ENCODE assay signal across 1 cellular context in the genomic region with DNA sequence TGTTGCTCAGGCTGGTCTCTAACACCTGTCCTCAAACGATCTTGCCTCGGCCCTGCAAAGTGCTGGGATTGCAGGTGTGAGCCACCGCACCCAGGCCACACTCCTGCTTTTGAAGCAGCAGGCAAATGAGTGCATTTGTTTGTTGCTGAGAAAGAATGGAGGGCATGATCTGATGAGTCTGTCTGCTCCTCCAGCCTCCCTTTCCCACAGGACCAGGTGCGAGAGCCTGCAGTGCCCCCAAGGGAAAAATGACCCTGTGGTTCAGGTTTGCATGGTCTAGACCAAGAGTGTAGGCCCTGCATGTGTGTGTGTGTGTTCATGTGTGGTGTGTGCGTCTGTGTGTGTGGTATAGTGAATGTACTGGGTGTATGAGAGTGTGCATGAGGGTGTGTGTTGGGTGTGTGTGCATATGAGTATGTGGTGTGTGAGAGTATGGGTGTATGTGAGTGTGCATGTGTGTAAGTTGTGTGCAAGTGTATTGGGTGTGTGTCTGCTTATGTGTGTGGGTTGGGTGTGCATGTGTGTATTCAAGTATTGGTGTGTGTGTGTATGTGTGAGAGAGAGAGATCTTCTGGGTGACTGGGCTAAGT.
TF ChIP-seq lines count a peak whose summit lies in the region.

No MANE protein-coding gene starts in this region.

TF ChIP-seq in HepG2, 621 proteins besides CTCF, POLR2A, EP300 and RAD21 (continued from another document):
- TF ChIP-seq, protein P1, sequence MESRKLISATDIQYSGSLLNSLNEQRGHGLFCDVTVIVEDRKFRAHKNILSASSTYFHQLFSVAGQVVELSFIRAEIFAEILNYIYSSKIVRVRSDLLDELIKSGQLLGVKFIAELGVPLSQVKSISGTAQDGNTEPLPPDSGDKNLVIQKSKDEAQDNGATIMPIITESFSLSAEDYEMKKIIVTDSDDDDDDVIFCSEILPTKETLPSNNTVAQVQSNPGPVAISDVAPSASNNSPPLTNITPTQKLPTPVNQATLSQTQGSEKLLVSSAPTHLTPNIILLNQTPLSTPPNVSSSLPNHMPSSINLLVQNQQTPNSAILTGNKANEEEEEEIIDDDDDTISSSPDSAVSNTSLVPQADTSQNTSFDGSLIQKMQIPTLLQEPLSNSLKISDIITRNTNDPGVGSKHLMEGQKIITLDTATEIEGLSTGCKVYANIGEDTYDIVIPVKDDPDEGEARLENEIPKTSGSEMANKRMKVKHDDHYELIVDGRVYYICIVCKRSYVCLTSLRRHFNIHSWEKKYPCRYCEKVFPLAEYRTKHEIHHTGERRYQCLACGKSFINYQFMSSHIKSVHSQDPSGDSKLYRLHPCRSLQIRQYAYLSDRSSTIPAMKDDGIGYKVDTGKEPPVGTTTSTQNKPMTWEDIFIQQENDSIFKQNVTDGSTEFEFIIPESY (CRISPR knock-in tag; IDR thresholded peaks at IDR 0.05), result no peak
- TF ChIP-seq NONO (IDR thresholded peaks at IDR 0.05) (0 out of 2 replicates have a peak, but pooled peaks have one; percentile 75), NONO (CRISPR knock-in tag; conservative IDR thresholded peaks at IDR 0.05) (no peak), ZNF207 (IDR thresholded peaks at IDR 0.05; ENCODE audit: borderline replicate concordance) (0 out of 2 replicates have a peak, but pooled peaks have one; percentile 27), DMAP1 (CRISPR knock-in tag; IDR thresholded peaks at IDR 0.05) (no peak), ZNF75D (CRISPR knock-in tag; IDR thresholded peaks at IDR 0.05; ENCODE audit: borderline replicate concordance) (no peak), ZBTB21 (CRISPR knock-in tag; IDR thresholded peaks at IDR 0.05) (no peak), ZNF589 (CRISPR knock-in tag; conservative IDR thresholded peaks at IDR 0.05) (no peak), ZNF761 (CRISPR knock-in tag; conservative IDR thresholded peaks at IDR 0.05) (no peak), ZNF547 (CRISPR knock-in tag; IDR thresholded peaks at IDR 0.05) (no peak), SP2 (CRISPR knock-in tag; IDR thresholded peaks at IDR 0.05) (no peak), SIN3A (IDR thresholded peaks at IDR 0.05; ENCODE audit: borderline replicate concordance, low read depth, low read length) (no peak), FOXK2 (IDR thresholded peaks at IDR 0.05) (peak; percentile 20; the same call in 1 of the 2 replicates), FOXP1 (IDR thresholded peaks at IDR 0.05) (0 out of 2 replicates have a peak, but pooled peaks have one; percentile 39), FOXP1 (CRISPR knock-in tag; IDR thresholded peaks at IDR 0.05) (no peak), ZNF549 (CRISPR knock-in tag; IDR thresholded peaks at IDR 0.05) (no peak), NR1H2 (CRISPR knock-in tag; IDR thresholded peaks at IDR 0.05; ENCODE audit: borderline replicate concordance, low read depth) (no peak), ZNF282 (IDR thresholded peaks at IDR 0.05; ENCODE audit: partially characterized antibody) (peak; percentile 19), SRSF1 (optimal IDR thresholded peaks at IDR 0.05; ENCODE audit: low read depth, low read length) (no peak), KDM4B (CRISPR knock-in tag; IDR thresholded peaks at IDR 0.05) (no peak)
- TF ChIP-seq, protein P2, sequence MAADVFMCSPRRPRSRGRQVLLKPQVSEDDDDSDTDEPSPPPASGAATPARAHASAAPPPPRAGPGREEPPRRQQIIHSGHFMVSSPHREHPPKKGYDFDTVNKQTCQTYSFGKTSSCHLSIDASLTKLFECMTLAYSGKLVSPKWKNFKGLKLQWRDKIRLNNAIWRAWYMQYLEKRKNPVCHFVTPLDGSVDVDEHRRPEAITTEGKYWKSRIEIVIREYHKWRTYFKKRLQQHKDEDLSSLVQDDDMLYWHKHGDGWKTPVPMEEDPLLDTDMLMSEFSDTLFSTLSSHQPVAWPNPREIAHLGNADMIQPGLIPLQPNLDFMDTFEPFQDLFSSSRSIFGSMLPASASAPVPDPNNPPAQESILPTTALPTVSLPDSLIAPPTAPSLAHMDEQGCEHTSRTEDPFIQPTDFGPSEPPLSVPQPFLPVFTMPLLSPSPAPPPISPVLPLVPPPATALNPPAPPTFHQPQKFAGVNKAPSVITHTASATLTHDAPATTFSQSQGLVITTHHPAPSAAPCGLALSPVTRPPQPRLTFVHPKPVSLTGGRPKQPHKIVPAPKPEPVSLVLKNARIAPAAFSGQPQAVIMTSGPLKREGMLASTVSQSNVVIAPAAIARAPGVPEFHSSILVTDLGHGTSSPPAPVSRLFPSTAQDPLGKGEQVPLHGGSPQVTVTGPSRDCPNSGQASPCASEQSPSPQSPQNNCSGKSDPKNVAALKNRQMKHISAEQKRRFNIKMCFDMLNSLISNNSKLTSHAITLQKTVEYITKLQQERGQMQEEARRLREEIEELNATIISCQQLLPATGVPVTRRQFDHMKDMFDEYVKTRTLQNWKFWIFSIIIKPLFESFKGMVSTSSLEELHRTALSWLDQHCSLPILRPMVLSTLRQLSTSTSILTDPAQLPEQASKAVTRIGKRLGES (CRISPR knock-in tag; IDR thresholded peaks at IDR 0.05; ENCODE audit: borderline replicate concordance), result no peak
- TF ChIP-seq, protein P3, sequence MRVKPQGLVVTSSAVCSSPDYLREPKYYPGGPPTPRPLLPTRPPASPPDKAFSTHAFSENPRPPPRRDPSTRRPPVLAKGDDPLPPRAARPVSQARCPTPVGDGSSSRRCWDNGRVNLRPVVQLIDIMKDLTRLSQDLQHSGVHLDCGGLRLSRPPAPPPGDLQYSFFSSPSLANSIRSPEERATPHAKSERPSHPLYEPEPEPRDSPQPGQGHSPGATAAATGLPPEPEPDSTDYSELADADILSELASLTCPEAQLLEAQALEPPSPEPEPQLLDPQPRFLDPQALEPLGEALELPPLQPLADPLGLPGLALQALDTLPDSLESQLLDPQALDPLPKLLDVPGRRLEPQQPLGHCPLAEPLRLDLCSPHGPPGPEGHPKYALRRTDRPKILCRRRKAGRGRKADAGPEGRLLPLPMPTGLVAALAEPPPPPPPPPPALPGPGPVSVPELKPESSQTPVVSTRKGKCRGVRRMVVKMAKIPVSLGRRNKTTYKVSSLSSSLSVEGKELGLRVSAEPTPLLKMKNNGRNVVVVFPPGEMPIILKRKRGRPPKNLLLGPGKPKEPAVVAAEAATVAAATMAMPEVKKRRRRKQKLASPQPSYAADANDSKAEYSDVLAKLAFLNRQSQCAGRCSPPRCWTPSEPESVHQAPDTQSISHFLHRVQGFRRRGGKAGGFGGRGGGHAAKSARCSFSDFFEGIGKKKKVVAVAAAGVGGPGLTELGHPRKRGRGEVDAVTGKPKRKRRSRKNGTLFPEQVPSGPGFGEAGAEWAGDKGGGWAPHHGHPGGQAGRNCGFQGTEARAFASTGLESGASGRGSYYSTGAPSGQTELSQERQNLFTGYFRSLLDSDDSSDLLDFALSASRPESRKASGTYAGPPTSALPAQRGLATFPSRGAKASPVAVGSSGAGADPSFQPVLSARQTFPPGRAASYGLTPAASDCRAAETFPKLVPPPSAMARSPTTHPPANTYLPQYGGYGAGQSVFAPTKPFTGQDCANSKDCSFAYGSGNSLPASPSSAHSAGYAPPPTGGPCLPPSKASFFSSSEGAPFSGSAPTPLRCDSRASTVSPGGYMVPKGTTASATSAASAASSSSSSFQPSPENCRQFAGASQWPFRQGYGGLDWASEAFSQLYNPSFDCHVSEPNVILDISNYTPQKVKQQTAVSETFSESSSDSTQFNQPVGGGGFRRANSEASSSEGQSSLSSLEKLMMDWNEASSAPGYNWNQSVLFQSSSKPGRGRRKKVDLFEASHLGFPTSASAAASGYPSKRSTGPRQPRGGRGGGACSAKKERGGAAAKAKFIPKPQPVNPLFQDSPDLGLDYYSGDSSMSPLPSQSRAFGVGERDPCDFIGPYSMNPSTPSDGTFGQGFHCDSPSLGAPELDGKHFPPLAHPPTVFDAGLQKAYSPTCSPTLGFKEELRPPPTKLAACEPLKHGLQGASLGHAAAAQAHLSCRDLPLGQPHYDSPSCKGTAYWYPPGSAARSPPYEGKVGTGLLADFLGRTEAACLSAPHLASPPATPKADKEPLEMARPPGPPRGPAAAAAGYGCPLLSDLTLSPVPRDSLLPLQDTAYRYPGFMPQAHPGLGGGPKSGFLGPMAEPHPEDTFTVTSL (CRISPR knock-in tag; IDR thresholded peaks at IDR 0.05; ENCODE audit: borderline replicate concordance), result no peak
- TF ChIP-seq, protein P4, sequence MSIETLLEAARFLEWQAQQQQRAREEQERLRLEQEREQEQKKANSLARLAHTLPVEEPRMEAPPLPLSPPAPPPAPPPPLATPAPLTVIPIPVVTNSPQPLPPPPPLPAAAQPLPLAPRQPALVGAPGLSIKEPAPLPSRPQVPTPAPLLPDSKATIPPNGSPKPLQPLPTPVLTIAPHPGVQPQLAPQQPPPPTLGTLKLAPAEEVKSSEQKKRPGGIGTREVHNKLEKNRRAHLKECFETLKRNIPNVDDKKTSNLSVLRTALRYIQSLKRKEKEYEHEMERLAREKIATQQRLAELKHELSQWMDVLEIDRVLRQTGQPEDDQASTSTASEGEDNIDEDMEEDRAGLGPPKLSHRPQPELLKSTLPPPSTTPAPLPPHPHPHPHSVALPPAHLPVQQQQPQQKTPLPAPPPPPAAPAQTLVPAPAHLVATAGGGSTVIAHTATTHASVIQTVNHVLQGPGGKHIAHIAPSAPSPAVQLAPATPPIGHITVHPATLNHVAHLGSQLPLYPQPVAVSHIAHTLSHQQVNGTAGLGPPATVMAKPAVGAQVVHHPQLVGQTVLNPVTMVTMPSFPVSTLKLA (IDR thresholded peaks at IDR 0.05), result no peak
